ENCODE assay signal across 27 cellular contexts in the genomic region with DNA sequence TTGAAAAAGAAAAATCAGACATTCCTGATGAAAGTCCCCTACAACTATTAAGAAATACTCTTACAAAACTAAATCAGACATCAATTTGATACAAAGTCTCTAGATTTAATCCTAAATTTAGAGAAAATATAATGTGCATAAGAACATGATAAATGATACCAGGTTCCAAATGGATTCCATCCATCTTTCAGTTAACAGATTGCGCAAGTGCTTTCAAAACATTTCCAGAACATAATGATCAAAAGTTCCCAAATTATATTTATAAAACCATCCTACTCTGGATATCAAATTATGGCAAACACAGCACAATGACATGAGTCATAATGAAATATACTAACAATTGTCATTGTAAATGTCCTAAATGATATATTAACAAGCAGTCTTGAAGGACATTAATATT.
"Had no signal": no experiment of that assay in that cellular context is flagged by ENCODE, and none has a peak within 500 bp of the region (broad histone marks: within the 10 kb centered on the region; RNA-seq: fewer than 3 reads in every experiment).

No MANE protein-coding gene starts in this region.

- H3K36me3 ChIP-seq: esophagus squamous epithelium, gastrocnemius medialis, heart right ventricle, left lung, lower lobe of right lung had no signal

- FAIRE-seq: endometrium, islet of Langerhans, keratinocyte had no signal

- H3K27ac ChIP-seq: epithelial cell of prostate, esophagus squamous epithelium, gastrocnemius medialis, heart right ventricle, left lung, lower lobe of right lung had no signal

- H3K4me1 ChIP-seq: esophagus squamous epithelium, gastrocnemius medialis, left lung, lower lobe of right lung had no signal

- H3K36me3 Mint-ChIP-seq: memory B cell; naive thymus-derived CD4-positive, alpha-beta T cell had no signal

- H3K4me3 ChIP-seq: esophagus squamous epithelium, gastrocnemius medialis, heart right ventricle, left lung, lower lobe of right lung had no signal

- H3K9me3 ChIP-seq: esophagus squamous epithelium, gastrocnemius medialis, left lung, lower lobe of right lung had no signal

- H3K27me3 Mint-ChIP-seq: dendritic cell treated with granulocyte-macrophage colony-stimulating factor and Interleukin-4, amounts not matched to agents 40 ng/mL and 50 ng/mL, for 4 days; memory B cell had no signal

- H3K4me1 Mint-ChIP-seq: memory B cell had no signal

- H3K4me3 Mint-ChIP-seq: dendritic cell treated with granulocyte-macrophage colony-stimulating factor and Interleukin-4, amounts not matched to agents 40 ng/mL and 50 ng/mL, for 4 days; effector memory CD8-positive, alpha-beta T cell; endodermal cell; memory B cell; naive thymus-derived CD4-positive, alpha-beta T cell had no signal

- H3K27me3 ChIP-seq: esophagus squamous epithelium, gastrocnemius medialis, heart right ventricle, left lung had no signal

- DNase-seq: cortex of kidney; effector CD8-positive, alpha-beta T cell; effector memory CD8-positive, alpha-beta T cell; endodermal cell; erythroblast; esophagus squamous epithelium; foreskin fibroblast; foreskin melanocyte; gastrocnemius medialis; glutamatergic neuron; head of caudate nucleus; heart right ventricle; hippocampal formation; left cardiac atrium; left lung; left ventricle myocardium superior; lower lobe of right lung; mesendoderm; midbrain; naive thymus-derived CD4-positive, alpha-beta T cell had no signal

- ATAC-seq: effector memory CD8-positive, alpha-beta T cell; esophagus mucosa; gastrocnemius medialis; heart right ventricle; left cardiac atrium; left lung; left ventricle myocardium superior; lower lobe of right lung; naive thymus-derived CD4-positive, alpha-beta T cell had no signal

- H3K27ac Mint-ChIP-seq: dendritic cell treated with granulocyte-macrophage colony-stimulating factor and Interleukin-4, amounts not matched to agents 40 ng/mL and 50 ng/mL, for 4 days; effector memory CD8-positive, alpha-beta T cell; endodermal cell; memory B cell; naive thymus-derived CD4-positive, alpha-beta T cell had no signal

- H3K9me3 Mint-ChIP-seq: dendritic cell treated with granulocyte-macrophage colony-stimulating factor and Interleukin-4, amounts not matched to agents 40 ng/mL and 50 ng/mL, for 4 days; effector memory CD8-positive, alpha-beta T cell; endodermal cell; memory B cell had no signal
